ENCODE assay signal across 9 cellular contexts in genomic region chr1:22780696-22781095, GRCh38.
DNase-seq lines count a peak whose midpoint lies in the region; ATAC-seq and TF ChIP-seq lines count a peak whose summit lies in the region.
"Had no signal": no experiment of that assay in that cellular context is flagged by ENCODE, and none has a peak within 500 bp of the region (broad histone marks: within the 10 kb centered on the region; RNA-seq: fewer than 3 reads in every experiment).

No MANE protein-coding gene starts in this region.

- no peak for TF ChIP-seq CTCF in GM13976 (IDR thresholded peaks at IDR 0.05; ENCODE audit: borderline replicate concordance, control extremely low read depth, extremely low read depth, insufficient read depth, missing control alignments)
- no peak for TF ChIP-seq CTCF in glutamatergic neuron (IDR thresholded peaks at IDR 0.05; ENCODE audit: partially characterized antibody, unreplicated experiment)
- TF ChIP-seq CTCF in activated CD8-positive, alpha-beta T cell treated with anti-CD3 and anti-CD28 coated beads for 36 hours (IDR thresholded peaks at IDR 0.05), result no peak

- H3K4me3 Mint-ChIP-seq in glutamatergic neuron (ENCODE audit: unreplicated experiment), result no peak overlapping the region
- H3K4me3 Mint-ChIP-seq in activated CD8-positive, alpha-beta T cell treated with anti-CD3 and anti-CD28 coated beads for 36 hours, result no peak overlapping the region
- H3K4me3 Mint-ChIP-seq: mesothelial cell of epicardium had no signal

- CTCF ChIA-PET in activated CD8-positive, alpha-beta T cell treated with anti-CD3 and anti-CD28 coated beads for 36 hours (lab: Charles Lee), result no interaction called here

- intact Hi-C loops in activated CD8-positive, alpha-beta T cell treated with anti-CD3 and anti-CD28 coated beads for 36 hours (cut with micrococcal nuclease), result no loop called here

- DNase-seq in ACHN (peak; percentile 65), GM13976 (ENCODE audit: low spot score) (peak; percentile 52), RPMI8226 (peak; percentile 23), glutamatergic neuron (peak; percentile 57), NCI-H2107 (lab: John Stamatoyannopoulos, UW) (no peak), HuH-7.5 (ENCODE audit: low spot score) (no peak)
- DNase-seq in activated CD8-positive, alpha-beta T cell treated with anti-CD3 and anti-CD28 coated beads for 36 hours, result no peak

- no peaks in the 10 kb centered on the region for H3K36me3 Mint-ChIP-seq in glutamatergic neuron (ENCODE audit: unreplicated experiment)
- H3K36me3 Mint-ChIP-seq in activated CD8-positive, alpha-beta T cell treated with anti-CD3 and anti-CD28 coated beads for 36 hours (ENCODE audit: low read depth), result no peaks in the 10 kb centered on the region

- H3K4me1 Mint-ChIP-seq in glutamatergic neuron (ENCODE audit: low read depth, unreplicated experiment), result peaks cover 6% of the 10 kb centered on the region
- no peaks in the 10 kb centered on the region for H3K4me1 Mint-ChIP-seq in activated CD8-positive, alpha-beta T cell treated with anti-CD3 and anti-CD28 coated beads for 36 hours (ENCODE audit: low read depth)

- H3K27ac Mint-ChIP-seq in glutamatergic neuron (ENCODE audit: unreplicated experiment), result no peak overlapping the region
- no peak overlapping the region for H3K27ac Mint-ChIP-seq in activated CD8-positive, alpha-beta T cell treated with anti-CD3 and anti-CD28 coated beads for 36 hours

- ATAC-seq in activated CD8-positive, alpha-beta T cell treated with anti-CD3 and anti-CD28 coated beads for 36 hours, result no peak
- ATAC-seq in HG03521 (IDR thresholded peaks at IDR 0.05; ENCODE audit: unreplicated experiment), result no peak

- H3K9me3 Mint-ChIP-seq in glutamatergic neuron (ENCODE audit: unreplicated experiment), result peaks cover 7% of the 10 kb centered on the region
- no peaks in the 10 kb centered on the region for H3K9me3 Mint-ChIP-seq in activated CD8-positive, alpha-beta T cell treated with anti-CD3 and anti-CD28 coated beads for 36 hours
- H3K9me3 Mint-ChIP-seq: mesothelial cell of epicardium had no signal

- POLR2A ChIA-PET in activated CD8-positive, alpha-beta T cell treated with anti-CD3 and anti-CD28 coated beads for 36 hours (lab: Charles Lee), result no interaction called here

- in situ Hi-C loops in ACHN (cut with HindIII; ENCODE audit: low pct_ligation_motif_present, low pct_unique_long_range_greater_than_20kb, low sequenced_read_pairs) (no loop called here), GM13976 (cut with MboI; ENCODE audit: low sequenced_read_pairs, unreplicated experiment) (no loop called here)

- peaks cover 3% of the 10 kb centered on the region for H3K27me3 Mint-ChIP-seq in glutamatergic neuron (ENCODE audit: unreplicated experiment)
- peaks cover 20% of the 10 kb centered on the region for H3K27me3 Mint-ChIP-seq in activated CD8-positive, alpha-beta T cell treated with anti-CD3 and anti-CD28 coated beads for 36 hours

Comparison
In these comparisons a context has a peak if more than half of its experiments do, and no peak if none do; other contexts are left out.
1. DNase-seq: peak in ACHN (single experiment), GM13976 (single experiment), RPMI8226 (single experiment) and glutamatergic neuron (single experiment); none in NCI-H2107 (single experiment), activated CD8-positive, alpha-beta T cell treated with anti-CD3 and anti-CD28 coated beads for 36 hours (single experiment) and HuH-7.5 (single experiment).